In genomic region chr21:29163381-29164115, GRCh38 we compare ENCODE assay signal across 1 cellular context.
TF ChIP-seq lines count a peak whose summit lies in the region.

No MANE protein-coding gene starts in this region.

TF ChIP-seq in GM23338, 12 proteins besides CTCF, POLR2A, EP300 and RAD21 (continued from another document):
- no peak for TF ChIP-seq ZNF462 (CRISPR knock-in tag; IDR thresholded peaks at IDR 0.05)
